17 cellular contexts compared by ENCODE assay signal in genomic region chr10:119634219-119634544, GRCh38. TPM values are rescaled to one million over a fixed set of nuclear protein-coding genes. Genes with fewer than 3 reads are reported as not detected.
A peak's percentile ranks its signal among the peaks of the same experiment; 100 is the strongest.
DNase-seq lines count a peak whose midpoint lies in the region; ATAC-seq and TF ChIP-seq lines count a peak whose summit lies in the region.
"Had no signal": no experiment of that assay in that cellular context is flagged by ENCODE, and none has a peak within 500 bp of the region (broad histone marks: within the 10 kb centered on the region; RNA-seq: fewer than 3 reads in every experiment).

No MANE protein-coding gene starts in this region.

- H3K27me3 Mint-ChIP-seq in stimulated activated naive CD8-positive, alpha-beta T cell treated with anti-CD3 and anti-CD28 coated beads, Interleukin-15, amount 100 ng/mL, for 72 hours = no peaks in the 10 kb centered on the region
- no peaks in the 10 kb centered on the region for H3K27me3 Mint-ChIP-seq in activated naive CD4-positive, alpha-beta T cell treated with anti-CD3 and anti-CD28 coated beads for 36 hours (ENCODE audit: low read depth)
- H3K27me3 Mint-ChIP-seq: activated B cell treated with CpG ODN at 0.5 μM for 24 hours; activated T-helper 17 cell treated with anti-CD3 and anti-CD28 coated beads, Interleukin-2, amount 50 U/mL, for 72 hours; B cell had no signal

- intact Hi-C loops in activated naive CD4-positive, alpha-beta T cell treated with anti-CD3 and anti-CD28 coated beads for 36 hours (cut with micrococcal nuclease) = no loop called here

- H3K36me3 Mint-ChIP-seq in activated naive CD4-positive, alpha-beta T cell treated with anti-CD3 and anti-CD28 coated beads for 36 hours (ENCODE audit: low read depth) = no peaks in the 10 kb centered on the region

- no peak for TF ChIP-seq POLR2A in NB4 (IDR thresholded peaks at IDR 0.05; ENCODE audit: extremely low read depth, insufficient read length)

- H3K4me3 Mint-ChIP-seq in stimulated activated naive CD8-positive, alpha-beta T cell treated with anti-CD3 and anti-CD28 coated beads, Interleukin-15, amount 100 ng/mL, for 72 hours = no peak overlapping the region
- no peak overlapping the region for H3K4me3 Mint-ChIP-seq in activated naive CD4-positive, alpha-beta T cell treated with anti-CD3 and anti-CD28 coated beads for 36 hours
- H3K4me3 Mint-ChIP-seq: activated B cell treated with CpG ODN at 0.5 μM for 24 hours; activated T-helper 17 cell treated with anti-CD3 and anti-CD28 coated beads, Interleukin-2, amount 50 U/mL, for 72 hours; B cell had no signal

- no peaks in the 10 kb centered on the region for H3K4me1 Mint-ChIP-seq in stimulated activated naive CD8-positive, alpha-beta T cell treated with anti-CD3 and anti-CD28 coated beads, Interleukin-15, amount 100 ng/mL, for 72 hours
- H3K4me1 Mint-ChIP-seq in activated naive CD4-positive, alpha-beta T cell treated with anti-CD3 and anti-CD28 coated beads for 36 hours (ENCODE audit: low read depth) = no peaks in the 10 kb centered on the region
- H3K4me1 Mint-ChIP-seq: activated B cell treated with CpG ODN at 0.5 μM for 24 hours; activated T-helper 17 cell treated with anti-CD3 and anti-CD28 coated beads, Interleukin-2, amount 50 U/mL, for 72 hours; B cell had no signal

- no peak for TF ChIP-seq CTCF in NB4 (IDR thresholded peaks at IDR 0.05; ENCODE audit: low read depth, low read length)

- CTCF ChIA-PET in activated naive CD4-positive, alpha-beta T cell treated with anti-CD3 and anti-CD28 coated beads for 36 hours (lab: Charles Lee) = interaction anchor here (2.0 kb wide), 1 partner anchor 10 kb away, joined by 7 read pairs; no protein-coding TSS in a partner anchor

- no peak overlapping the region for H3K4me3 ChIP-seq in NB4 (ENCODE audit: low read depth, low read length)
- H3K4me3 ChIP-seq: MG63 had no signal

- ATAC-seq in stimulated activated naive CD8-positive, alpha-beta T cell treated with anti-CD3 and anti-CD28 coated beads, Interleukin-15, amount 100 ng/mL, for 72 hours = no peak
- no peak for ATAC-seq in HG02571 (IDR thresholded peaks at IDR 0.05; ENCODE audit: unreplicated experiment)
- ATAC-seq: activated T-helper 17 cell treated with anti-CD3 and anti-CD28 coated beads, Interleukin-2, amount 50 U/mL, for 72 hours had no signal

- DNase-seq in EH (ENCODE audit: low read depth) (peak; percentile 58), NB4 (ENCODE audit: low read depth) (peak; percentile 67), fibroblast of gingiva (ENCODE audit: low read depth) (peak; percentile 36), renal cortical epithelial cell (ENCODE audit: low read depth) (peak; percentile 60), 8988T (no peak)
- no peak for DNase-seq in stimulated activated naive CD8-positive, alpha-beta T cell treated with anti-CD3 and anti-CD28 coated beads, Interleukin-15, amount 100 ng/mL, for 72 hours
- no peak for DNase-seq in activated naive CD4-positive, alpha-beta T cell treated with anti-CD3 and anti-CD28 coated beads for 36 hours
- DNase-seq: activated B cell treated with CpG ODN at 0.5 μM for 24 hours; activated CD8-positive, alpha-beta memory T cell treated with anti-CD3 and anti-CD28 coated beads for 24 hours; H7; MG63; NCI-H2171 treated with DMSO at 0.1 percent for 48 hours; NCI-H82; stimulated activated CD4-positive, alpha-beta T cell treated with anti-CD3 and anti-CD28 coated beads, Interleukin-1b, Interleukin-23, amount 100 ng/mL, for 48 hours had no signal

- no peaks in the 10 kb centered on the region for H3K9me3 Mint-ChIP-seq in stimulated activated naive CD8-positive, alpha-beta T cell treated with anti-CD3 and anti-CD28 coated beads, Interleukin-15, amount 100 ng/mL, for 72 hours
- no peaks in the 10 kb centered on the region for H3K9me3 Mint-ChIP-seq in activated naive CD4-positive, alpha-beta T cell treated with anti-CD3 and anti-CD28 coated beads for 36 hours
- H3K9me3 Mint-ChIP-seq: activated B cell treated with CpG ODN at 0.5 μM for 24 hours; activated T-helper 17 cell treated with anti-CD3 and anti-CD28 coated beads, Interleukin-2, amount 50 U/mL, for 72 hours had no signal

- H3K27ac Mint-ChIP-seq in stimulated activated naive CD8-positive, alpha-beta T cell treated with anti-CD3 and anti-CD28 coated beads, Interleukin-15, amount 100 ng/mL, for 72 hours = no peak overlapping the region
- no peak overlapping the region for H3K27ac Mint-ChIP-seq in activated naive CD4-positive, alpha-beta T cell treated with anti-CD3 and anti-CD28 coated beads for 36 hours
- H3K27ac Mint-ChIP-seq: activated B cell treated with CpG ODN at 0.5 μM for 24 hours; activated T-helper 17 cell treated with anti-CD3 and anti-CD28 coated beads, Interleukin-2, amount 50 U/mL, for 72 hours; B cell had no signal

RNA-seq across cellular contexts. Expression of gene BAG3, which starts 17.0 kb away (rescaled TPM):
- 6.3 and 26.8 TPM in 2 replicates for total RNA-seq in renal cortical epithelial cell
- total RNA-seq in activated naive CD4-positive, alpha-beta T cell treated with anti-CD3 and anti-CD28 coated beads for 36 hours = 10 to 100 TPM; 20.9 to 24.3 TPM

RNA-seq across cellular contexts. Expression of gene TIAL1, which starts 37.4 kb away (rescaled TPM):
- total RNA-seq in renal cortical epithelial cell = 22.9 and 103 TPM in 2 replicates
- total RNA-seq in activated naive CD4-positive, alpha-beta T cell treated with anti-CD3 and anti-CD28 coated beads for 36 hours = 100 to 1,000 TPM; 184 to 192 TPM

Comparison
In these comparisons a context has a peak if more than half of its experiments do, and no peak if none do; other contexts are left out.
1. DNase-seq: peak in EH (single experiment), NB4 (single experiment), fibroblast of gingiva (single experiment) and renal cortical epithelial cell (single experiment); none in stimulated activated naive CD8-positive, alpha-beta T cell treated with anti-CD3 and anti-CD28 coated beads, Interleukin-15, amount 100 ng/mL, for 72 hours (0 of 2), activated naive CD4-positive, alpha-beta T cell treated with anti-CD3 and anti-CD28 coated beads for 36 hours (single experiment) and 8988T (single experiment).